In the genomic region with DNA sequence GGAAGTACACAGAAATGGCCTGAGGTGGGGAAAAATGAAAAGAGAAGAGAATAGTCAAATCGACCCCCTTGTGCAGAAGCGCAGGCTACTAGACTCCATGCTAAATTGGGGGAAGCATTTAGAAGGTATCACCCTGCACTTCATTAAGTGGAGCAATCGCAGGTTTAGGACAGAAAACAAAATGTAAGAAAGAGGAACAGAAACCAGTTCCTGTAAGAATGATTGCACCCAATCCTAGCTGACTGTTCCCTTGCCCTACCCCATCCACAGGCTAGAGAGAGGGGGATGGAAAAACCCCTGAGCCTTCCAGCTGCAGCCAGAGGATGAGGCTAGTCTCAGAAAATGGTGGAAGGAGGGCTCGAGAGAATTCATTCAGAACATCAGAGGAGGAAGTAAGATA, we compare ENCODE assay signal across 14 cellular contexts. TPM values are rescaled to one million over a fixed set of nuclear protein-coding genes. Genes with fewer than 3 reads are reported as not detected.
DNase-seq lines count a peak whose midpoint lies in the region; ATAC-seq and TF ChIP-seq lines count a peak whose summit lies in the region.
"Had no signal": no experiment of that assay in that cellular context is flagged by ENCODE, and none has a peak within 500 bp of the region (broad histone marks: within the 10 kb centered on the region; RNA-seq: fewer than 3 reads in every experiment).

No MANE protein-coding gene starts in this region.

- peaks cover 0 to 4% of the 10 kb centered on the region in 2 donors for H3K36me3 Mint-ChIP-seq in stimulated activated naive B cell treated with anti-CD40 and anti-IgM and Interleukin-4, amounts not matched to agents 10 μg/mL and 1 μg/mL and 100 μg/mL, for 72 hours

- no peak for TF ChIP-seq CTCF in colonic mucosa (IDR thresholded peaks at IDR 0.05)

- H3K27ac Mint-ChIP-seq in stimulated activated naive B cell treated with anti-CD40 and anti-IgM and Interleukin-4, amounts not matched to agents 10 μg/mL and 1 μg/mL and 100 μg/mL, for 72 hours = peak overlapping the region; percentile 69
- H3K27ac Mint-ChIP-seq: activated naive CD8-positive, alpha-beta T cell had no signal

- peaks cover 5 to 8% of the 10 kb centered on the region in 2 donors for H3K4me1 Mint-ChIP-seq in stimulated activated naive B cell treated with anti-CD40 and anti-IgM and Interleukin-4, amounts not matched to agents 10 μg/mL and 1 μg/mL and 100 μg/mL, for 72 hours

- H3K27me3 Mint-ChIP-seq in stimulated activated naive B cell treated with anti-CD40 and anti-IgM and Interleukin-4, amounts not matched to agents 10 μg/mL and 1 μg/mL and 100 μg/mL, for 72 hours = peaks cover 15 to 16% of the 10 kb centered on the region in 2 donors
- H3K27me3 Mint-ChIP-seq: activated naive CD8-positive, alpha-beta T cell had no signal

- no peaks in the 10 kb centered on the region for H3K4me1 ChIP-seq in colonic mucosa
- H3K4me1 ChIP-seq: heart left ventricle, SJSA1 had no signal

- no peak for DNase-seq in stimulated activated naive B cell treated with anti-CD40 and anti-IgM and Interleukin-4, amounts not matched to agents 10 μg/mL and 1 μg/mL and 100 μg/mL, for 72 hours
- DNase-seq in colonic mucosa = no peak
- no peak for DNase-seq in iPS-NIHi11 (ENCODE audit: low spot score)
- no peak for DNase-seq in DMS 273 (lab: John Stamatoyannopoulos, UW; ENCODE audit: unreplicated experiment)
- DNase-seq: activated CD4-positive, alpha-beta T cell treated with anti-CD3 and anti-CD28 coated beads, Interleukin-2, amount 50 U/mL, for 48 hours; DMS 273 treated with DMSO at 0.1 percent for 48 hours; effector CD8-positive, alpha-beta T cell; heart left ventricle; right cardiac atrium had no signal

- H3K27me3 ChIP-seq in colonic mucosa = no peaks in the 10 kb centered on the region
- H3K27me3 ChIP-seq: heart left ventricle, SJSA1 had no signal

- intact Hi-C loops in colonic mucosa (cut with DNase I) = no loop called here

- no peak overlapping the region for H3K9ac ChIP-seq in colonic mucosa (ENCODE audit: low read depth in 2 of 2, low read length in 2 of 2)

- ATAC-seq in GM19328 (IDR thresholded peaks at IDR 0.05; ENCODE audit: unreplicated experiment) (peak; percentile 66), HG02840 (IDR thresholded peaks at IDR 0.05; ENCODE audit: low FRiP score, unreplicated experiment) (peak; percentile 66), HG03558 (IDR thresholded peaks at IDR 0.05; ENCODE audit: extremely low read depth, unreplicated experiment) (peak; percentile 48)
- peak in 1 of 2 donors; percentile 31 for ATAC-seq in stimulated activated naive B cell treated with anti-CD40 and anti-IgM and Interleukin-4, amounts not matched to agents 10 μg/mL and 1 μg/mL and 100 μg/mL, for 72 hours (replicated peaks)
- ATAC-seq: heart left ventricle, right cardiac atrium had no signal

- H3K4me3 Mint-ChIP-seq in stimulated activated naive B cell treated with anti-CD40 and anti-IgM and Interleukin-4, amounts not matched to agents 10 μg/mL and 1 μg/mL and 100 μg/mL, for 72 hours = no peak overlapping the region
- H3K4me3 Mint-ChIP-seq: activated naive CD8-positive, alpha-beta T cell had no signal

- no peak overlapping the region for H3K4me3 ChIP-seq in colonic mucosa
- H3K4me3 ChIP-seq: heart left ventricle, SJSA1 had no signal

- H3K9me3 ChIP-seq in colonic mucosa = no peaks in the 10 kb centered on the region
- H3K9me3 ChIP-seq: heart left ventricle, SJSA1 had no signal

- no peak overlapping the region for H3K27ac ChIP-seq in colonic mucosa
- H3K27ac ChIP-seq: heart left ventricle, SJSA1 had no signal

- peaks cover 6 to 8% of the 10 kb centered on the region in 2 donors for H3K9me3 Mint-ChIP-seq in stimulated activated naive B cell treated with anti-CD40 and anti-IgM and Interleukin-4, amounts not matched to agents 10 μg/mL and 1 μg/mL and 100 μg/mL, for 72 hours

- H3K36me3 ChIP-seq in colonic mucosa = no peaks in the 10 kb centered on the region
- H3K36me3 ChIP-seq: heart left ventricle, SJSA1 had no signal

RNA-seq across cellular contexts. Expression of gene PPP1R2B, which starts 23.9 kb away (rescaled TPM):
- not detected for total RNA-seq in colonic mucosa
- total RNA-seq: heart left ventricle, right cardiac atrium had no signal
